10 cellular contexts compared by ENCODE assay signal in the genomic region with DNA sequence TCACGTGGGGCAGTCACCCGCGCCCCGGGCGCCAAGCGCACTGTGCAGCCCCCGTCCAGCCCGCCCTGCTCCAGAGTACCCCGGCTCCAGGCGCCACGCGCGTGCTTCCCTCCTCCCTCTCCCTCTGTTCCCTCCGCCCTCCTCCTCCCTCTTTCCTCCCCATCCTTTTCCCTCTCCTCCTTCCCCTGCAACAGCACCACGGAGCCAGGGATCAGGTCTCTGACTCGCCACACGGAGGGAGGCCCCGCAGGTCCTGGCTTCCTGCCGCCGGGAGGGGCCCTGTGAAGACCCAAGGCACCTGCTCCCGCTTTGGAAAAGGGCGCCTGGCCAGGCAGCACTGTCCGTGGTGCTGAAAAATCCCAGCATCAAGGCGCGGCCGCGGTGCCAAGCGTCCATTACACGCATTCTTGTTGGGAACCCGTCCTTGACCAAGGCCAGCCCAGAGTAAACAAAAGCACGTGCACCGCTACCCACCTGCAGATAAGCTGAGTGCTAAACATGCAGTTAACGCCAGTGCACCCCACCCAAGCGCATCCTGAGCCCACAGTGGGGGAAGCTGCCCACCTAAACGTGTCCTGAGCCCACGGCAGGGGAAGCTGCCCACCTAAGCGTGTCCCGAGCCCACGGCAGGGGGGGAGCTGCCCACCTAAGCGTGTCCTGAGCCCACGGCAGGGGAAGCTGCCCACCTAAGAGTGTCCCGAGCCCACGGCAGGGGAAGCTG. TPM values are rescaled to one million over a fixed set of nuclear protein-coding genes. Genes with fewer than 3 reads are reported as not detected.
DNase-seq lines count a peak whose midpoint lies in the region; ATAC-seq, FAIRE-seq and TF ChIP-seq lines count a peak whose summit lies in the region.
"Had no signal": no experiment of that assay in that cellular context is flagged by ENCODE, and none has a peak within 500 bp of the region (broad histone marks: within the 10 kb centered on the region; RNA-seq: fewer than 3 reads in every experiment).

No MANE protein-coding gene starts in this region.

- H3K9me3 Mint-ChIP-seq in activated naive CD8-positive, alpha-beta T cell treated with anti-CD3 and anti-CD28 coated beads, Interleukin-2, amount 10 ng/mL, durations not matched to agents 7 days and 5 days = no peaks in the 10 kb centered on the region
- no peaks in the 10 kb centered on the region for H3K9me3 Mint-ChIP-seq in activated T-cell treated with anti-CD3 and anti-CD28 coated beads, Interleukin-2, amount 50 U/mL, for 4 hours

- no peak overlapping the region for H2AFZ ChIP-seq in HepG2 (ENCODE audit: low read length)

- no peak overlapping the region for H3K27ac Mint-ChIP-seq in activated naive CD8-positive, alpha-beta T cell treated with anti-CD3 and anti-CD28 coated beads, Interleukin-2, amount 10 ng/mL, durations not matched to agents 7 days and 5 days

- intact Hi-C loops in HepG2 (cut with micrococcal nuclease; ENCODE audit: unreplicated experiment) = no loop called here

- H3K36me3 ChIP-seq in HepG2 (replicated peaks in 1 of 2; ENCODE audit: control insufficient read depth in 1 of 2, insufficient read depth in 2 of 2, low read length in 2 of 2) = no peaks in the 10 kb centered on the region
- H3K36me3 ChIP-seq: suprapubic skin had no signal

- H4K20me1 ChIP-seq in HepG2 (ENCODE audit: insufficient read depth, low read length) = peaks cover 7% of the 10 kb centered on the region; the same call in 1 of the 2 replicates

- BruUV-seq in HepG2 (replicated peaks; lab: Mats Ljungman, UMichigan) = no TSS peak

- CTCF ChIA-PET in HepG2 (lab: Yijun Ruan, JAX; ENCODE audit: low intra/inter-chr PET ratio, low total read pairs) = no interaction called here

- no peak overlapping the region for H3K4me2 ChIP-seq in HepG2 (ENCODE audit: low read depth, low read length)

- no peak overlapping the region for H3K4me3 ChIP-seq in HepG2 (replicated peaks in 1 of 3; ENCODE audit: insufficient read depth in 1 of 3, low read depth in 2 of 3, low read length in 3 of 3)
- H3K4me3 ChIP-seq: suprapubic skin had no signal

- H3K4me3 Mint-ChIP-seq in activated naive CD8-positive, alpha-beta T cell treated with anti-CD3 and anti-CD28 coated beads, Interleukin-2, amount 10 ng/mL, durations not matched to agents 7 days and 5 days = no peak overlapping the region
- H3K4me3 Mint-ChIP-seq in activated T-cell treated with anti-CD3 and anti-CD28 coated beads, Interleukin-2, amount 50 U/mL, for 4 hours = no peak overlapping the region

- POLR2A ChIA-PET in activated naive CD8-positive, alpha-beta T cell treated with anti-CD3 and anti-CD28 coated beads, Interleukin-2, amount 10 ng/mL, durations not matched to agents 7 days and 5 days (lab: Charles Lee) = no interaction called here
- POLR2A ChIA-PET in HepG2 (lab: Yijun Ruan, JAX) = no interaction called here

- H3K9me3 ChIP-seq in HepG2 (ENCODE audit: low read length) = no peaks in the 10 kb centered on the region
- H3K9me3 ChIP-seq: suprapubic skin had no signal

- no peak overlapping the region for H3K9ac ChIP-seq in HepG2 (ENCODE audit: insufficient read depth, low read depth, low read length)

- 11% methylated on average over 25 of the region's 43 CpGs for WGBS in HepG2 (ENCODE audit: low lambda C conversion rate)

- peak; percentile 30; the same call in 1 of the 2 replicates for TF ChIP-seq RAD21 in Ishikawa (IDR thresholded peaks at IDR 0.05; ENCODE audit: low read depth)
- TF ChIP-seq RAD21 in HepG2 (CRISPR knock-in tag; IDR thresholded peaks at IDR 0.05) = no peak

- no peaks in the 10 kb centered on the region for H3K4me1 Mint-ChIP-seq in activated naive CD8-positive, alpha-beta T cell treated with anti-CD3 and anti-CD28 coated beads, Interleukin-2, amount 10 ng/mL, durations not matched to agents 7 days and 5 days
- H3K4me1 Mint-ChIP-seq in activated T-cell treated with anti-CD3 and anti-CD28 coated beads, Interleukin-2, amount 50 U/mL, for 4 hours (ENCODE audit: low read depth) = no peaks in the 10 kb centered on the region

- TF ChIP-seq CTCF in HepG2 (CRISPR knock-in tag; IDR thresholded peaks at IDR 0.05) = no peak

- no peak for TF ChIP-seq POLR2A in HepG2 (IDR thresholded peaks at IDR 0.05; ENCODE audit: insufficient read depth in 1 of 2, low read depth in 2 of 2, low read length in 2 of 2)

- FAIRE-seq in HepG2 (lab: Jason Lieb, UNC) = no peak
- FAIRE-seq: astrocyte had no signal

- H3K27me3 Mint-ChIP-seq in activated naive CD8-positive, alpha-beta T cell treated with anti-CD3 and anti-CD28 coated beads, Interleukin-2, amount 10 ng/mL, durations not matched to agents 7 days and 5 days = peaks cover 11% of the 10 kb centered on the region
- peaks cover 10% of the 10 kb centered on the region for H3K27me3 Mint-ChIP-seq in activated T-cell treated with anti-CD3 and anti-CD28 coated beads, Interleukin-2, amount 50 U/mL, for 4 hours (ENCODE audit: low read depth)

- no peaks in the 10 kb centered on the region for H3K36me3 Mint-ChIP-seq in activated naive CD8-positive, alpha-beta T cell treated with anti-CD3 and anti-CD28 coated beads, Interleukin-2, amount 10 ng/mL, durations not matched to agents 7 days and 5 days
- no peaks in the 10 kb centered on the region for H3K36me3 Mint-ChIP-seq in activated T-cell treated with anti-CD3 and anti-CD28 coated beads, Interleukin-2, amount 50 U/mL, for 4 hours (ENCODE audit: insufficient read depth)

- DNase-seq in DMS53 (lab: John Stamatoyannopoulos, UW) = peak; percentile 89
- peak; percentile 55 for DNase-seq in activated naive CD8-positive, alpha-beta T cell treated with anti-CD3 and anti-CD28 coated beads, Interleukin-2, amount 10 ng/mL, durations not matched to agents 7 days and 5 days
- peak; percentile 45 for DNase-seq in HepG2 (ENCODE audit: low spot score)
- DNase-seq in GM19238 (ENCODE audit: insufficient read length, low spot score) = no peak
- no peak for DNase-seq in activated T-cell treated with anti-CD3 and anti-CD28 coated beads, Interleukin-2, amount 50 U/mL, for 4 hours

- no peak overlapping the region for H3K27ac ChIP-seq in HepG2 (ENCODE audit: extremely low read length, insufficient read depth, low read length)
- H3K27ac ChIP-seq: suprapubic skin had no signal

- ATAC-seq in activated naive CD8-positive, alpha-beta T cell treated with anti-CD3 and anti-CD28 coated beads, Interleukin-2, amount 10 ng/mL, durations not matched to agents 7 days and 5 days (ENCODE audit: low read depth) = no peak
- peak; percentile 64 for ATAC-seq in HepG2
- no peak for ATAC-seq in GM21528 (IDR thresholded peaks at IDR 0.05; ENCODE audit: low FRiP score, unreplicated experiment)
- ATAC-seq in activated T-cell treated with anti-CD3 and anti-CD28 coated beads, Interleukin-2, amount 50 U/mL, for 4 hours = no peak
- ATAC-seq in GM18502 (IDR thresholded peaks at IDR 0.05; ENCODE audit: poor library complexity, unreplicated experiment) = no peak

- in situ Hi-C loops in HepG2 (cut with HindIII; ENCODE audit: extremely low pct_ligation_motif_present, low pct_unique_long_range_greater_than_20kb) = no loop called here

- H3K4me1 ChIP-seq in HepG2 (ENCODE audit: insufficient read depth, low read length) = no peaks in the 10 kb centered on the region
- H3K4me1 ChIP-seq: suprapubic skin had no signal

- TF ChIP-seq EP300 in Ishikawa (IDR thresholded peaks at IDR 0.05; ENCODE audit: borderline replicate concordance) (no peak; the same call in 1 of the 2 replicates), HepG2 (IDR thresholded peaks at IDR 0.05; ENCODE audit: low read depth in 2 of 2, low read length in 2 of 2) (no peak), HepG2 (CRISPR knock-in tag; IDR thresholded peaks at IDR 0.05; ENCODE audit: borderline replicate concordance) (no peak)

- peaks cover 6 to 48% of the 10 kb centered on the region in 2 experiments for H3K27me3 ChIP-seq in HepG2 (ENCODE audit: control insufficient read depth in 1 of 2, insufficient read depth in 2 of 2, low read length in 2 of 2)

- no peaks in the 10 kb centered on the region for H3K79me2 ChIP-seq in HepG2 (ENCODE audit: insufficient read depth, low read length)

RNA-seq across cellular contexts. Expression of a gene that starts 21.7 kb away (rescaled TPM):
- total RNA-seq in activated naive CD8-positive, alpha-beta T cell treated with anti-CD3 and anti-CD28 coated beads, Interleukin-2, amount 10 ng/mL, durations not matched to agents 7 days and 5 days = not detected
- not detected in 2 replicates for total RNA-seq in HepG2 (2016; rRNA removed; fragmentation: Illumina TruSeq; extraction: Trizol)
- total RNA-seq in HepG2 (2016; cell fraction: cytosol; rRNA removed; fragmentation: Illumina TruSeq; extraction: Trizol; ENCODE audit: low read depth) = not detected in 2 replicates
- not detected in 2 replicates for total RNA-seq in HepG2 (2016; cell fraction: insoluble cytoplasmic fraction; rRNA removed; fragmentation: Illumina TruSeq; extraction: Trizol)
- total RNA-seq in HepG2 (2016; cell fraction: membrane; rRNA removed; fragmentation: Illumina TruSeq; extraction: Trizol) = not detected in 2 replicates
- total RNA-seq in HepG2 (2016; cell fraction: nucleus; rRNA removed; fragmentation: Illumina TruSeq; extraction: Trizol) = not detected in 2 replicates
- polyA plus RNA-seq in HepG2 (2011; rRNA removed) = not detected in 2 replicates
- not detected in 2 replicates for polyA plus RNA-seq in HepG2 (2011; cell fraction: cytosol; rRNA removed)
- not detected in 2 replicates for polyA plus RNA-seq in HepG2 (2011; cell fraction: nucleus; rRNA removed)
- not detected in 2 replicates for polyA plus RNA-seq in HepG2 (2012)
- polyA plus RNA-seq in HepG2 (2016; cell fraction: cytosol; fragmentation: Illumina TruSeq; extraction: Trizol; ENCODE audit: low read depth) = not detected in 2 replicates
- polyA plus RNA-seq in HepG2 (2016; cell fraction: insoluble cytoplasmic fraction; fragmentation: Illumina TruSeq; extraction: Trizol; ENCODE audit: low read depth) = not detected in 2 replicates
- polyA plus RNA-seq in HepG2 (2016; cell fraction: membrane; fragmentation: Illumina TruSeq; extraction: Trizol; ENCODE audit: low read depth) = not detected in 2 replicates
- polyA plus RNA-seq in HepG2 (2016; cell fraction: nucleus; fragmentation: Illumina TruSeq; extraction: Trizol; ENCODE audit: insufficient read depth, low read depth) = not detected in 2 replicates
- not detected in 2 replicates for polyA minus RNA-seq in HepG2 (2011; rRNA and poly(A)+ RNA removed; ENCODE audit: low replicate concordance)
- not detected in 2 replicates for polyA minus RNA-seq in HepG2 (2011; cell fraction: cytosol; rRNA and poly(A)+ RNA removed)
- not detected in 2 replicates for polyA minus RNA-seq in HepG2 (2011; cell fraction: nucleus; rRNA and poly(A)+ RNA removed)
- not detected for total RNA-seq in activated T-cell treated with anti-CD3 and anti-CD28 coated beads, Interleukin-2, amount 50 U/mL, for 4 hours
- total RNA-seq: astrocyte, suprapubic skin had no signal

RNA-seq across cellular contexts. Expression of a gene that starts 45.5 kb away (rescaled TPM):
- total RNA-seq in activated naive CD8-positive, alpha-beta T cell treated with anti-CD3 and anti-CD28 coated beads, Interleukin-2, amount 10 ng/mL, durations not matched to agents 7 days and 5 days = not detected
- total RNA-seq in HepG2 (2016; rRNA removed; fragmentation: Illumina TruSeq; extraction: Trizol) = 0.02 TPM in 1 of 2 replicates, not detected in the other
- not detected in 2 replicates for total RNA-seq in HepG2 (2016; cell fraction: cytosol; rRNA removed; fragmentation: Illumina TruSeq; extraction: Trizol; ENCODE audit: low read depth)
- 0.06 TPM in 1 of 2 replicates, not detected in the other for total RNA-seq in HepG2 (2016; cell fraction: insoluble cytoplasmic fraction; rRNA removed; fragmentation: Illumina TruSeq; extraction: Trizol)
- total RNA-seq in HepG2 (2016; cell fraction: membrane; rRNA removed; fragmentation: Illumina TruSeq; extraction: Trizol) = not detected in 2 replicates
- not detected in 2 replicates for total RNA-seq in HepG2 (2016; cell fraction: nucleus; rRNA removed; fragmentation: Illumina TruSeq; extraction: Trizol)
- polyA plus RNA-seq in HepG2 (2011; rRNA removed) = 0.01 TPM in 1 of 2 replicates, not detected in the other
- 0.01 TPM in 1 of 2 replicates, not detected in the other for polyA plus RNA-seq in HepG2 (2011; cell fraction: cytosol; rRNA removed)
- 0.06 and 0.07 TPM in 2 replicates for polyA plus RNA-seq in HepG2 (2011; cell fraction: nucleus; rRNA removed)
- polyA plus RNA-seq in HepG2 (2012) = not detected in 2 replicates
- polyA plus RNA-seq in HepG2 (2016; cell fraction: cytosol; fragmentation: Illumina TruSeq; extraction: Trizol; ENCODE audit: low read depth) = not detected in 2 replicates
- not detected in 2 replicates for polyA plus RNA-seq in HepG2 (2016; cell fraction: insoluble cytoplasmic fraction; fragmentation: Illumina TruSeq; extraction: Trizol; ENCODE audit: low read depth)
- not detected in 2 replicates for polyA plus RNA-seq in HepG2 (2016; cell fraction: membrane; fragmentation: Illumina TruSeq; extraction: Trizol; ENCODE audit: low read depth)
- polyA plus RNA-seq in HepG2 (2016; cell fraction: nucleus; fragmentation: Illumina TruSeq; extraction: Trizol; ENCODE audit: insufficient read depth, low read depth) = 0.08 TPM in 1 of 2 replicates, not detected in the other
- polyA minus RNA-seq in HepG2 (2011; rRNA and poly(A)+ RNA removed; ENCODE audit: low replicate concordance) = 0.02 and 0.12 TPM in 2 replicates
- polyA minus RNA-seq in HepG2 (2011; cell fraction: cytosol; rRNA and poly(A)+ RNA removed) = 0.09 TPM in 1 of 2 replicates, not detected in the other
- not detected in 2 replicates for polyA minus RNA-seq in HepG2 (2011; cell fraction: nucleus; rRNA and poly(A)+ RNA removed)
- under 1 TPM in 1 of 3 donors, not detected in 2; 0.08 TPM for total RNA-seq in activated T-cell treated with anti-CD3 and anti-CD28 coated beads, Interleukin-2, amount 50 U/mL, for 4 hours
- total RNA-seq: astrocyte had no signal

RNA-seq across cellular contexts. Expression of a gene that starts 48.0 kb away (rescaled TPM):
- total RNA-seq in activated naive CD8-positive, alpha-beta T cell treated with anti-CD3 and anti-CD28 coated beads, Interleukin-2, amount 10 ng/mL, durations not matched to agents 7 days and 5 days = under 1 TPM in 1 of 2 experiments, not detected in 1; 0.36 TPM
- 1.2 and 5.9 TPM in 2 replicates for total RNA-seq in HepG2 (2016; rRNA removed; fragmentation: Illumina TruSeq; extraction: Trizol)
- 6.1 and 7.1 TPM in 2 replicates for total RNA-seq in HepG2 (2016; cell fraction: cytosol; rRNA removed; fragmentation: Illumina TruSeq; extraction: Trizol; ENCODE audit: low read depth)
- total RNA-seq in HepG2 (2016; cell fraction: insoluble cytoplasmic fraction; rRNA removed; fragmentation: Illumina TruSeq; extraction: Trizol) = 1.7 and 5.8 TPM in 2 replicates
- 3.3 and 3.7 TPM in 2 replicates for total RNA-seq in HepG2 (2016; cell fraction: membrane; rRNA removed; fragmentation: Illumina TruSeq; extraction: Trizol)
- 7.1 and 8.7 TPM in 2 replicates for total RNA-seq in HepG2 (2016; cell fraction: nucleus; rRNA removed; fragmentation: Illumina TruSeq; extraction: Trizol)
- polyA plus RNA-seq in HepG2 (2011; rRNA removed) = 3.5 and 4.3 TPM in 2 replicates
- polyA plus RNA-seq in HepG2 (2011; cell fraction: cytosol; rRNA removed) = 0.68 and 2.0 TPM in 2 replicates
- polyA plus RNA-seq in HepG2 (2011; cell fraction: nucleus; rRNA removed) = 28.2 and 42.3 TPM in 2 replicates
- polyA plus RNA-seq in HepG2 (2012) = 1.7 and 2.9 TPM in 2 replicates
- polyA plus RNA-seq in HepG2 (2016; cell fraction: cytosol; fragmentation: Illumina TruSeq; extraction: Trizol; ENCODE audit: low read depth) = 0.62 and 0.99 TPM in 2 replicates
- 1.6 and 2.5 TPM in 2 replicates for polyA plus RNA-seq in HepG2 (2016; cell fraction: insoluble cytoplasmic fraction; fragmentation: Illumina TruSeq; extraction: Trizol; ENCODE audit: low read depth)
- 1.4 and 1.5 TPM in 2 replicates for polyA plus RNA-seq in HepG2 (2016; cell fraction: membrane; fragmentation: Illumina TruSeq; extraction: Trizol; ENCODE audit: low read depth)
- 24.5 and 26.8 TPM in 2 replicates for polyA plus RNA-seq in HepG2 (2016; cell fraction: nucleus; fragmentation: Illumina TruSeq; extraction: Trizol; ENCODE audit: insufficient read depth, low read depth)
- polyA minus RNA-seq in HepG2 (2011; rRNA and poly(A)+ RNA removed; ENCODE audit: low replicate concordance) = 0.30 and 3.4 TPM in 2 replicates
- polyA minus RNA-seq in HepG2 (2011; cell fraction: cytosol; rRNA and poly(A)+ RNA removed) = 1.9 and 2.0 TPM in 2 replicates
- polyA minus RNA-seq in HepG2 (2011; cell fraction: nucleus; rRNA and poly(A)+ RNA removed) = 4.0 and 6.4 TPM in 2 replicates
- 10 to 100 TPM in 2 of 3 donors, 1 to 10 TPM in 1; 9.5 to 16.7 (median 10.5) TPM for total RNA-seq in activated T-cell treated with anti-CD3 and anti-CD28 coated beads, Interleukin-2, amount 50 U/mL, for 4 hours
- total RNA-seq: suprapubic skin had no signal

Comparison
In these comparisons a context has a peak if more than half of its experiments do, and no peak if none do; other contexts are left out.
1. DNase-seq: peak in DMS53 (single experiment), activated naive CD8-positive, alpha-beta T cell treated with anti-CD3 and anti-CD28 coated beads, Interleukin-2, amount 10 ng/mL, durations not matched to agents 7 days and 5 days (single experiment) and HepG2 (single experiment); none in GM19238 (single experiment) and activated T-cell treated with anti-CD3 and anti-CD28 coated beads, Interleukin-2, amount 50 U/mL, for 4 hours (single experiment).